ENCODE assay signal across 10 cellular contexts in genomic region chr17:2688351-2689342, GRCh38. TPM values are rescaled to one million over a fixed set of nuclear protein-coding genes. Genes with fewer than 3 reads are reported as not detected.
DNase-seq lines count a peak whose midpoint lies in the region; ATAC-seq and TF ChIP-seq lines count a peak whose summit lies in the region.
"Had no signal": no experiment of that assay in that cellular context is flagged by ENCODE, and none has a peak within 500 bp of the region (broad histone marks: within the 10 kb centered on the region; RNA-seq: fewer than 3 reads in every experiment).

No MANE protein-coding gene starts in this region.

- H3K36me3 ChIP-seq in gastroesophageal sphincter (peaks cover 0 to 54% of the 10 kb centered on the region in 2 donors), skeletal muscle tissue (ENCODE audit: control insufficient read depth in 3 of 3, insufficient read depth in 3 of 3, low read length in 3 of 3) (peaks cover 11 to 35% (median 23%) of the 10 kb centered on the region in 3 donors)

- peak overlapping the region in 3 of 4 donors; percentile 71 to 77 (median 73) for H3K27ac ChIP-seq in gastroesophageal sphincter
- no peak overlapping the region for H3K27ac ChIP-seq in skeletal muscle tissue (ENCODE audit: low read depth, low read length)
- no peak overlapping the region for H3K27ac ChIP-seq in substantia nigra (ENCODE audit: low read depth, low read length, poor library complexity, severe bottlenecking)

- H3K9ac ChIP-seq in skeletal muscle tissue (ENCODE audit: low read depth in 1 of 3, low read length in 3 of 3) = peak overlapping the region in 2 of 3 donors; percentile 45 to 47

- DNase-seq in DMS 273 (lab: John Stamatoyannopoulos, UW; ENCODE audit: unreplicated experiment) (peak; percentile 30), DMS 273 treated with DMSO at 0.1 percent for 48 hours (lab: John Stamatoyannopoulos, UW) (no peak), substantia nigra (lab: John Stamatoyannopoulos, UW) (no peak), HUDEP-2 (lab: John Stamatoyannopoulos, UW; ENCODE audit: unreplicated experiment in 76 of 76) (no peak)
- DNase-seq: activated CD4-positive, alpha-beta T cell treated with anti-CD3 and anti-CD28 coated beads for 1 hour; stimulated activated CD4-positive, alpha-beta T cell treated with anti-CD3 and anti-CD28 coated beads, Interleukin-2, amount 100 ng/mL, for 24 hours had no signal

- H3K9me3 ChIP-seq in gastroesophageal sphincter (no peaks in the 10 kb centered on the region), skeletal muscle tissue (ENCODE audit: control insufficient read depth in 3 of 3, low read length in 3 of 3) (no peaks in the 10 kb centered on the region)

- no peak for TF ChIP-seq EP300 in gastroesophageal sphincter (IDR thresholded peaks at IDR 0.05)

- no peak for TF ChIP-seq CTCF in gastroesophageal sphincter (IDR thresholded peaks at IDR 0.05)

- WGBS in gastroesophageal sphincter (ENCODE audit: low coverage in 1 of 2), 2 donors = 55 to 66% methylated on average over 6 to 19 of the region's 27 CpGs

- H3K4me1 ChIP-seq in gastroesophageal sphincter (peaks cover 0 to 52% (median 33%) of the 10 kb centered on the region in 3 donors), skeletal muscle tissue (ENCODE audit: control insufficient read depth in 3 of 3, insufficient read depth in 3 of 3, low read length in 3 of 3) (peaks cover 34 to 44% (median 37%) of the 10 kb centered on the region in 3 donors)

- H3K4me3 ChIP-seq in gastroesophageal sphincter = no peak overlapping the region
- no peak overlapping the region for H3K4me3 ChIP-seq in skeletal muscle tissue (ENCODE audit: low read length in 3 of 3)

- no peak for TF ChIP-seq POLR2A in gastroesophageal sphincter (IDR thresholded peaks at IDR 0.05)

- H3K27me3 ChIP-seq in gastroesophageal sphincter (no peaks in the 10 kb centered on the region), skeletal muscle tissue (ENCODE audit: control insufficient read depth in 3 of 3, insufficient read depth in 3 of 3, low read length in 3 of 3) (no peaks in the 10 kb centered on the region)

- ATAC-seq in gastroesophageal sphincter (peak; percentile 27), GM21367 (IDR thresholded peaks at IDR 0.05; ENCODE audit: unreplicated experiment) (no peak)

TF ChIP-seq in PFSK-1, 5 proteins besides CTCF, POLR2A, EP300 and RAD21:
- TF ChIP-seq POLR2AphosphoS5 (IDR thresholded peaks at IDR 0.05; ENCODE audit: low read depth, low read length) = peak; percentile 60
- TF ChIP-seq REST (IDR thresholded peaks at IDR 0.05; ENCODE audit: insufficient read depth in 1 of 2, low read depth in 2 of 2, low read length in 2 of 2) = no peak

RNA-seq across cellular contexts. Expression of gene CLUH, which starts 22.9 kb away (rescaled TPM):
- polyA plus RNA-seq in PFSK-1 (2012; ENCODE audit: insufficient read length, low read depth) = 233 TPM
- 10 to 100 TPM; 42.6 to 87.6 (median 52.9) TPM for total RNA-seq in gastroesophageal sphincter
- 33.9 TPM for total RNA-seq in skeletal muscle tissue

Comparison
In these comparisons a context has a peak if more than half of its experiments do, and no peak if none do; other contexts are left out.
1. H3K27ac ChIP-seq: peak in gastroesophageal sphincter (3 of 4); none in skeletal muscle tissue (single experiment) and substantia nigra (single experiment).